Comparison of ENCODE assay signal across 9 cellular contexts in the genomic region with DNA sequence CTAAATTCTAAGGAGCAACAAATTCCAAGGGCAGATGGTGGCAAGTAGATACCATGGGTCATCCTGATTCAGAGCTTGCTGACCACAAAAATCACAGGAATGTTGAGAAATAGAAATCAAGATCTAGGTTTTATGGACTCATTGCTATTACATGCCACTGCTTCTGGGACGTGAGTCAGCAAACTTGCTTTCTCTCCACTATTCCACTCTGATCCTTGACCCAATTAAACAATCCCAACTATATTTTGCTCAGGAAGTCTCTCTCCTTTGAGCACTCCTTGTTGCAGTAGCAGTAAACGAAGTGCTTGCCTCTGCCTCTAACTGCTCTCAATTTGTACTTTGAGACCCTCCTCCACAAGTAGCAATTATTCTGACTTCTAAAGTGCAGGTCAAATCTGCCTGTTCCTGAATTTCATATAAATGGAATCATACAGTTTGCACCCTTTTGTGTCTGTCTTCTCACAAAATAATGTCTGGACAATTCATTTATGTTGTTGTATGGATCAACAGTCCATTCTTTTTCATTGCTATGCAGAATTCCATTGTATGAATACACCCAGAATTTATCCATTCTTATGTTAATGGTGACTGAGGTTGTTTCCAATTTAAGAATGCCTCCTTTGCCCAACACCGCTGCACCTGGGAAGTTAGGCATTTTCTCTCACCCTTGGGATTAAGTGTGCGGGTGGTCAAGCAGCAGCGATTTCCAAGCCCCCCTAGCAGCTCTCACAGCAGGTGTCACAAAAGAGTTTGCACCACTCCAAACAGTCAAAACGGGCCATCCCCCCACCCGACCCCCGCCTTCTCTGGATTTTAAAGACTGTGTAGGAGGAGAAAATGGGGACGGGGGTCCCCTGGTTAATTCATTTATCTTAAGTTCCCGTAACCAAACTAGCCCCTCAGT. TPM values are rescaled to one million over a fixed set of nuclear protein-coding genes. Genes with fewer than 3 reads are reported as not detected.
DNase-seq lines count a peak whose midpoint lies in the region; ATAC-seq lines count a peak whose summit lies in the region.
"Had no signal": no experiment of that assay in that cellular context is flagged by ENCODE, and none has a peak within 500 bp of the region (broad histone marks: within the 10 kb centered on the region; RNA-seq: fewer than 3 reads in every experiment).

No MANE protein-coding gene starts in this region.

- H3K9me3 Mint-ChIP-seq in CD4-positive, CD25-positive, alpha-beta regulatory T cell = peaks cover 0 to 4% (median 2%) of the 10 kb centered on the region in 7 donors
- peaks cover 0 to 5% (median 0%) of the 10 kb centered on the region in 11 donors for H3K9me3 Mint-ChIP-seq in naive thymus-derived CD4-positive, alpha-beta T cell

- ATAC-seq in CD4-positive, CD25-positive, alpha-beta regulatory T cell (ENCODE audit: low read depth in 2 of 2) = no peak
- ATAC-seq in naive thymus-derived CD4-positive, alpha-beta T cell = no peak
- ATAC-seq in GM18517 (IDR thresholded peaks at IDR 0.05; ENCODE audit: unreplicated experiment) = no peak
- ATAC-seq in GM18520 (IDR thresholded peaks at IDR 0.05; ENCODE audit: unreplicated experiment) = no peak
- ATAC-seq in HG02610 (IDR thresholded peaks at IDR 0.05; ENCODE audit: unreplicated experiment) = no peak

- H3K27ac ChIP-seq in CD4-positive, CD25-positive, alpha-beta regulatory T cell (ENCODE audit: insufficient read depth, low read length, poor library complexity, severe bottlenecking) = no peak overlapping the region
- peak overlapping the region; percentile 80 for H3K27ac ChIP-seq in ectodermal cell (ENCODE audit: insufficient read depth, low read depth, low read length, poor library complexity, severe bottlenecking)
- H3K27ac ChIP-seq in naive thymus-derived CD4-positive, alpha-beta T cell (ENCODE audit: low read depth, low read length) = no peak overlapping the region

- no peak for DNase-seq in CD4-positive, CD25-positive, alpha-beta regulatory T cell
- DNase-seq in NCI-H226 = peak; percentile 97
- no peak for DNase-seq in naive thymus-derived CD4-positive, alpha-beta T cell
- DNase-seq in NCI-H187 treated with DMSO at 0.1 percent for 48 hours (lab: John Stamatoyannopoulos, UW) = no peak

- intact Hi-C loops in naive thymus-derived CD4-positive, alpha-beta T cell (cut with micrococcal nuclease) = loop anchor here in 1 of 2 donors (2.0 kb wide), 1 partner anchor 47 kb away; no protein-coding TSS in a partner anchor

- no peak overlapping the region for H3K4me3 ChIP-seq in CD4-positive, CD25-positive, alpha-beta regulatory T cell (ENCODE audit: low read depth, low read length)
- H3K4me3 ChIP-seq in ectodermal cell (ENCODE audit: insufficient read depth, low read depth, low read length) = peak overlapping the region; percentile 56
- peak overlapping the region; percentile 58 for H3K4me3 ChIP-seq in naive thymus-derived CD4-positive, alpha-beta T cell (ENCODE audit: low read length)

- peaks cover 0 to 16% (median 3%) of the 10 kb centered on the region in 4 donors for H3K4me1 Mint-ChIP-seq in CD4-positive, CD25-positive, alpha-beta regulatory T cell
- H3K4me1 Mint-ChIP-seq in naive thymus-derived CD4-positive, alpha-beta T cell = peaks cover 0 to 15% (median 10%) of the 10 kb centered on the region in 7 donors

- CTCF ChIA-PET in naive thymus-derived CD4-positive, alpha-beta T cell (lab: Charles Lee) = no interaction called here

- POLR2A ChIA-PET in naive thymus-derived CD4-positive, alpha-beta T cell (lab: Charles Lee) = no interaction called here

- peaks cover 3% of the 10 kb centered on the region for H3K36me3 Mint-ChIP-seq in CD4-positive, CD25-positive, alpha-beta regulatory T cell
- H3K36me3 Mint-ChIP-seq in naive thymus-derived CD4-positive, alpha-beta T cell = peaks cover 0 to 18% (median 3%) of the 10 kb centered on the region in 5 donors

- no peaks in the 10 kb centered on the region for H3K4me1 ChIP-seq in CD4-positive, CD25-positive, alpha-beta regulatory T cell (ENCODE audit: control insufficient read depth, insufficient read depth, low read length, poor library complexity, severe bottlenecking)
- peaks cover 5% of the 10 kb centered on the region for H3K4me1 ChIP-seq in ectodermal cell (ENCODE audit: control insufficient read depth, insufficient read depth, low read length)
- no peaks in the 10 kb centered on the region for H3K4me1 ChIP-seq in naive thymus-derived CD4-positive, alpha-beta T cell (ENCODE audit: control insufficient read depth in 2 of 2, insufficient read depth in 2 of 2, low read length in 2 of 2)

- H3K27me3 Mint-ChIP-seq in CD4-positive, CD25-positive, alpha-beta regulatory T cell = peaks cover 37% of the 10 kb centered on the region
- H3K27me3 Mint-ChIP-seq in naive thymus-derived CD4-positive, alpha-beta T cell = peaks cover 0 to 8% (median 5%) of the 10 kb centered on the region in 5 donors

- no peaks in the 10 kb centered on the region for H3K36me3 ChIP-seq in CD4-positive, CD25-positive, alpha-beta regulatory T cell (ENCODE audit: control insufficient read depth, insufficient read depth, low read length)
- H3K36me3 ChIP-seq in ectodermal cell (ENCODE audit: control insufficient read depth, insufficient read depth, low read length) = no peaks in the 10 kb centered on the region
- no peaks in the 10 kb centered on the region for H3K36me3 ChIP-seq in naive thymus-derived CD4-positive, alpha-beta T cell (ENCODE audit: control insufficient read depth in 2 of 3, insufficient read depth in 3 of 3, low read length in 3 of 3)

- peak overlapping the region; percentile 66 to 88 (median 76) for H3K4me3 Mint-ChIP-seq in CD4-positive, CD25-positive, alpha-beta regulatory T cell
- H3K4me3 Mint-ChIP-seq in naive thymus-derived CD4-positive, alpha-beta T cell = peak overlapping the region in 9 of 10 donors; percentile 65 to 92 (median 88)

- H3K9me3 ChIP-seq in CD4-positive, CD25-positive, alpha-beta regulatory T cell (ENCODE audit: control insufficient read depth in 2 of 2, low read length in 2 of 2) = no peaks in the 10 kb centered on the region
- H3K9me3 ChIP-seq in ectodermal cell (ENCODE audit: control insufficient read depth, low read length) = no peaks in the 10 kb centered on the region
- no peaks in the 10 kb centered on the region for H3K9me3 ChIP-seq in naive thymus-derived CD4-positive, alpha-beta T cell (ENCODE audit: control insufficient read depth in 2 of 3, low read length in 3 of 3)

- H3K27me3 ChIP-seq in CD4-positive, CD25-positive, alpha-beta regulatory T cell (ENCODE audit: control insufficient read depth, insufficient read depth, low read length) = peaks cover 4% of the 10 kb centered on the region
- H3K27me3 ChIP-seq in ectodermal cell (ENCODE audit: control insufficient read depth, insufficient read depth, low read length, poor library complexity, severe bottlenecking) = no peaks in the 10 kb centered on the region
- no peaks in the 10 kb centered on the region for H3K27me3 ChIP-seq in naive thymus-derived CD4-positive, alpha-beta T cell (ENCODE audit: control insufficient read depth in 2 of 2, insufficient read depth in 2 of 2, low read length in 2 of 2)

- 13% methylated on average over 8 to 10 of the region's 10 CpGs for WGBS in ectodermal cell, 2 experiments

- no peak overlapping the region for H3K27ac Mint-ChIP-seq in CD4-positive, CD25-positive, alpha-beta regulatory T cell
- H3K27ac Mint-ChIP-seq in naive thymus-derived CD4-positive, alpha-beta T cell = peak overlapping the region in 4 of 9 donors; percentile 22 to 86 (median 72)

RNA-seq across cellular contexts. Expression of gene ACSM6, which starts 35.9 kb away (rescaled TPM):
- total RNA-seq in CD4-positive, CD25-positive, alpha-beta regulatory T cell = not detected
- not detected for polyA plus RNA-seq in CD4-positive, CD25-positive, alpha-beta regulatory T cell
- not detected for polyA plus RNA-seq in ectodermal cell (2013, experiment 1 of 4)
- not detected for polyA plus RNA-seq in ectodermal cell (2013, experiment 2 of 4)
- not detected for polyA plus RNA-seq in ectodermal cell (2013, experiment 3 of 4)
- polyA plus RNA-seq in ectodermal cell (2013, experiment 4 of 4) = not detected
- total RNA-seq in naive thymus-derived CD4-positive, alpha-beta T cell = not detected
- polyA plus RNA-seq in naive thymus-derived CD4-positive, alpha-beta T cell = not detected
- total RNA-seq: dermis microvascular lymphatic vessel endothelial cell had no signal
